Comparison of ENCODE assay signal across 1 cellular context in genomic region chr12:132494294-132495164, GRCh38.
TF ChIP-seq lines count a peak whose summit lies in the region.

No MANE protein-coding gene starts in this region.

TF ChIP-seq in K562, 482 proteins besides CTCF, POLR2A, EP300 and RAD21 (continued from another document and continues in another):
- TF ChIP-seq, protein P1, sequence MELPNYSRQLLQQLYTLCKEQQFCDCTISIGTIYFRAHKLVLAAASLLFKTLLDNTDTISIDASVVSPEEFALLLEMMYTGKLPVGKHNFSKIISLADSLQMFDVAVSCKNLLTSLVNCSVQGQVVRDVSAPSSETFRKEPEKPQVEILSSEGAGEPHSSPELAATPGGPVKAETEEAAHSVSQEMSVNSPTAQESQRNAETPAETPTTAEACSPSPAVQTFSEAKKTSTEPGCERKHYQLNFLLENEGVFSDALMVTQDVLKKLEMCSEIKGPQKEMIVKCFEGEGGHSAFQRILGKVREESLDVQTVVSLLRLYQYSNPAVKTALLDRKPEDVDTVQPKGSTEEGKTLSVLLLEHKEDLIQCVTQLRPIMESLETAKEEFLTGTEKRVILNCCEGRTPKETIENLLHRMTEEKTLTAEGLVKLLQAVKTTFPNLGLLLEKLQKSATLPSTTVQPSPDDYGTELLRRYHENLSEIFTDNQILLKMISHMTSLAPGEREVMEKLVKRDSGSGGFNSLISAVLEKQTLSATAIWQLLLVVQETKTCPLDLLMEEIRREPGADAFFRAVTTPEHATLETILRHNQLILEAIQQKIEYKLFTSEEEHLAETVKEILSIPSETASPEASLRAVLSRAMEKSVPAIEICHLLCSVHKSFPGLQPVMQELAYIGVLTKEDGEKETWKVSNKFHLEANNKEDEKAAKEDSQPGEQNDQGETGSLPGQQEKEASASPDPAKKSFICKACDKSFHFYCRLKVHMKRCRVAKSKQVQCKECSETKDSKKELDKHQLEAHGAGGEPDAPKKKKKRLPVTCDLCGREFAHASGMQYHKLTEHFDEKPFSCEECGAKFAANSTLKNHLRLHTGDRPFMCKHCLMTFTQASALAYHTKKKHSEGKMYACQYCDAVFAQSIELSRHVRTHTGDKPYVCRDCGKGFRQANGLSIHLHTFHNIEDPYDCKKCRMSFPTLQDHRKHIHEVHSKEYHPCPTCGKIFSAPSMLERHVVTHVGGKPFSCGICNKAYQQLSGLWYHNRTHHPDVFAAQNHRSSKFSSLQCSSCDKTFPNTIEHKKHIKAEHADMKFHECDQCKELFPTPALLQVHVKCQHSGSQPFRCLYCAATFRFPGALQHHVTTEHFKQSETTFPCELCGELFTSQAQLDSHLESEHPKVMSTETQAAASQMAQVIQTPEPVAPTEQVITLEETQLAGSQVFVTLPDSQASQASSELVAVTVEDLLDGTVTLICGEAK (IDR thresholded peaks at IDR 0.05): no peak
- TF ChIP-seq, protein P1 (CRISPR knock-in tag; IDR thresholded peaks at IDR 0.05): no peak
- TF ChIP-seq TCF3 (CRISPR knock-in tag; IDR thresholded peaks at IDR 0.05) (peak; percentile 96), ZNF436 (CRISPR knock-in tag; IDR thresholded peaks at IDR 0.05) (no peak), HNRNPUL1 (IDR thresholded peaks at IDR 0.05; ENCODE audit: low read length) (no peak), POLR2G (IDR thresholded peaks at IDR 0.05; ENCODE audit: low read depth, low read length) (0 out of 2 replicates have a peak, but pooled peaks have one; percentile 8), HMGN3 (IDR thresholded peaks at IDR 0.05; ENCODE audit: borderline replicate concordance, extremely low read depth, insufficient read length, low read depth, low read length) (peak; percentile 91), SAP30 (IDR thresholded peaks at IDR 0.05; ENCODE audit: borderline replicate concordance, insufficient read depth, low read depth, low read length, poor library complexity, severe bottlenecking) (no peak), TCF7L2 (IDR thresholded peaks at IDR 0.05; ENCODE audit: low read depth, low read length) (no peak), POLR2H (tag; IDR thresholded peaks at IDR 0.05; ENCODE audit: low read depth) (no peak), MXI1 (IDR thresholded peaks at IDR 0.05; ENCODE audit: low read depth, low read length) (no peak), TBP (optimal IDR thresholded peaks at IDR 0.05; ENCODE audit: low read depth, low read length) (no peak), KLF16 (IDR thresholded peaks at IDR 0.05) (peak; percentile 64; the same call in 1 of the 2 replicates), ZBTB12 (CRISPR knock-in tag; IDR thresholded peaks at IDR 0.05) (no peak), NRF1 (conservative IDR thresholded peaks at IDR 0.05 in 1 of 2, IDR thresholded peaks at IDR 0.05 in 1 of 2) (0 out of 4 replicates have a peak, but pooled peaks of 1 of the 2 experiments have one; percentile 22), MECOM (CRISPR knock-in tag; IDR thresholded peaks at IDR 0.05) (no peak), CHCHD3 (CRISPR knock-in tag; IDR thresholded peaks at IDR 0.05) (no peak), ATF3 (IDR thresholded peaks at IDR 0.05) (no peak), ATF3 (CRISPR knock-in tag; conservative IDR thresholded peaks at IDR 0.05) (no peak), BMI1 (IDR thresholded peaks at IDR 0.05; ENCODE audit: low read length) (no peak), XRCC5 (IDR thresholded peaks at IDR 0.05; ENCODE audit: low read depth, low read length) (no peak), JUNB (CRISPR knock-in tag; conservative IDR thresholded peaks at IDR 0.05) (no peak), WHSC1 (IDR thresholded peaks at IDR 0.05; ENCODE audit: low read length) (no peak), NR2C2 (CRISPR knock-in tag; IDR thresholded peaks at IDR 0.05) (0 out of 2 replicates have a peak, but pooled peaks have one; percentile 41), NR2C2 (tag; IDR thresholded peaks at IDR 0.05) (no peak), ZNF41 (CRISPR knock-in tag; conservative IDR thresholded peaks at IDR 0.05) (no peak), ZNF512 (tag; IDR thresholded peaks at IDR 0.05) (no peak), MIER1 (IDR thresholded peaks at IDR 0.05; ENCODE audit: low read depth) (no peak), HMG20B (CRISPR knock-in tag; IDR thresholded peaks at IDR 0.05) (no peak), FOXM1 (IDR thresholded peaks at IDR 0.05; ENCODE audit: low read depth) (0 out of 2 replicates have a peak, but pooled peaks have one; percentile 20), FOXM1 (CRISPR knock-in tag; IDR thresholded peaks at IDR 0.05; ENCODE audit: low read depth) (no peak)
- TF ChIP-seq, protein P2, sequence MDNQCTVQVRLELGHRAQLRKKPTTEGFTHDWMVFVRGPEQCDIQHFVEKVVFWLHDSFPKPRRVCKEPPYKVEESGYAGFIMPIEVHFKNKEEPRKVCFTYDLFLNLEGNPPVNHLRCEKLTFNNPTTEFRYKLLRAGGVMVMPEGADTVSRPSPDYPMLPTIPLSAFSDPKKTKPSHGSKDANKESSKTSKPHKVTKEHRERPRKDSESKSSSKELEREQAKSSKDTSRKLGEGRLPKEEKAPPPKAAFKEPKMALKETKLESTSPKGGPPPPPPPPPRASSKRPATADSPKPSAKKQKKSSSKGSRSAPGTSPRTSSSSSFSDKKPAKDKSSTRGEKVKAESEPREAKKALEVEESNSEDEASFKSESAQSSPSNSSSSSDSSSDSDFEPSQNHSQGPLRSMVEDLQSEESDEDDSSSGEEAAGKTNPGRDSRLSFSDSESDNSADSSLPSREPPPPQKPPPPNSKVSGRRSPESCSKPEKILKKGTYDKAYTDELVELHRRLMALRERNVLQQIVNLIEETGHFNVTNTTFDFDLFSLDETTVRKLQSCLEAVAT (IDR thresholded peaks at IDR 0.05): no peak
- TF ChIP-seq, protein P3, sequence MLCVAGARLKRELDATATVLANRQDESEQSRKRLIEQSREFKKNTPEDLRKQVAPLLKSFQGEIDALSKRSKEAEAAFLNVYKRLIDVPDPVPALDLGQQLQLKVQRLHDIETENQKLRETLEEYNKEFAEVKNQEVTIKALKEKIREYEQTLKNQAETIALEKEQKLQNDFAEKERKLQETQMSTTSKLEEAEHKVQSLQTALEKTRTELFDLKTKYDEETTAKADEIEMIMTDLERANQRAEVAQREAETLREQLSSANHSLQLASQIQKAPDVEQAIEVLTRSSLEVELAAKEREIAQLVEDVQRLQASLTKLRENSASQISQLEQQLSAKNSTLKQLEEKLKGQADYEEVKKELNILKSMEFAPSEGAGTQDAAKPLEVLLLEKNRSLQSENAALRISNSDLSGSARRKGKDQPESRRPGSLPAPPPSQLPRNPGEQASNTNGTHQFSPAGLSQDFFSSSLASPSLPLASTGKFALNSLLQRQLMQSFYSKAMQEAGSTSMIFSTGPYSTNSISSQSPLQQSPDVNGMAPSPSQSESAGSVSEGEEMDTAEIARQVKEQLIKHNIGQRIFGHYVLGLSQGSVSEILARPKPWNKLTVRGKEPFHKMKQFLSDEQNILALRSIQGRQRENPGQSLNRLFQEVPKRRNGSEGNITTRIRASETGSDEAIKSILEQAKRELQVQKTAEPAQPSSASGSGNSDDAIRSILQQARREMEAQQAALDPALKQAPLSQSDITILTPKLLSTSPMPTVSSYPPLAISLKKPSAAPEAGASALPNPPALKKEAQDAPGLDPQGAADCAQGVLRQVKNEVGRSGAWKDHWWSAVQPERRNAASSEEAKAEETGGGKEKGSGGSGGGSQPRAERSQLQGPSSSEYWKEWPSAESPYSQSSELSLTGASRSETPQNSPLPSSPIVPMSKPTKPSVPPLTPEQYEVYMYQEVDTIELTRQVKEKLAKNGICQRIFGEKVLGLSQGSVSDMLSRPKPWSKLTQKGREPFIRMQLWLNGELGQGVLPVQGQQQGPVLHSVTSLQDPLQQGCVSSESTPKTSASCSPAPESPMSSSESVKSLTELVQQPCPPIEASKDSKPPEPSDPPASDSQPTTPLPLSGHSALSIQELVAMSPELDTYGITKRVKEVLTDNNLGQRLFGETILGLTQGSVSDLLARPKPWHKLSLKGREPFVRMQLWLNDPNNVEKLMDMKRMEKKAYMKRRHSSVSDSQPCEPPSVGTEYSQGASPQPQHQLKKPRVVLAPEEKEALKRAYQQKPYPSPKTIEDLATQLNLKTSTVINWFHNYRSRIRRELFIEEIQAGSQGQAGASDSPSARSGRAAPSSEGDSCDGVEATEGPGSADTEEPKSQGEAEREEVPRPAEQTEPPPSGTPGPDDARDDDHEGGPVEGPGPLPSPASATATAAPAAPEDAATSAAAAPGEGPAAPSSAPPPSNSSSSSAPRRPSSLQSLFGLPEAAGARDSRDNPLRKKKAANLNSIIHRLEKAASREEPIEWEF (CRISPR knock-in tag; IDR thresholded peaks at IDR 0.05): no peak
- TF ChIP-seq, protein P4, sequence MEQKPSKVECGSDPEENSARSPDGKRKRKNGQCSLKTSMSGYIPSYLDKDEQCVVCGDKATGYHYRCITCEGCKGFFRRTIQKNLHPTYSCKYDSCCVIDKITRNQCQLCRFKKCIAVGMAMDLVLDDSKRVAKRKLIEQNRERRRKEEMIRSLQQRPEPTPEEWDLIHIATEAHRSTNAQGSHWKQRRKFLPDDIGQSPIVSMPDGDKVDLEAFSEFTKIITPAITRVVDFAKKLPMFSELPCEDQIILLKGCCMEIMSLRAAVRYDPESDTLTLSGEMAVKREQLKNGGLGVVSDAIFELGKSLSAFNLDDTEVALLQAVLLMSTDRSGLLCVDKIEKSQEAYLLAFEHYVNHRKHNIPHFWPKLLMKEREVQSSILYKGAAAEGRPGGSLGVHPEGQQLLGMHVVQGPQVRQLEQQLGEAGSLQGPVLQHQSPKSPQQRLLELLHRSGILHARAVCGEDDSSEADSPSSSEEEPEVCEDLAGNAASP (IDR thresholded peaks at IDR 0.05): no peak
